ENCODE assay signal across 33 cellular contexts in the genomic region with DNA sequence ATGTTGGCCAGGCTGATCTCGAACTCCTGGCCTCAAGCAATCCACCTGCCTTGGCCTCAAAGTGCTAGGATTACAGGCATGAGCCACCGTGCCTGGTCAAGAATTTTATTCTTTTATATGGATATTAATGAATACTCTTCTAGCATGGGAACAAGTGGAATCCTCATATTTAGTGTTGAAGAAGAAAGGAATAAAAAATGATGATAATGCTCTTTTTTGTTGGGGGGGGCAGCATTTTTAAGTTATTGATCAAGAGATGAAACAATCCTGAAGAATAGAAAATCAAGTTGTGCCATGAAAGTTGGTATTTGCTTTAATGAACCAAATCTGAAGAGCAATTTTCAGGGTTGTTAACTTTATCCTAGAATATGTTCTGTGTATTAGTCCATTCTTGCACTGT.
"Had no signal": no experiment of that assay in that cellular context is flagged by ENCODE, and none has a peak within 500 bp of the region (broad histone marks: within the 10 kb centered on the region; RNA-seq: fewer than 3 reads in every experiment).

No MANE protein-coding gene starts in this region.

- H3K4me3 ChIP-seq: adrenal gland, body of pancreas, breast epithelium had no signal

- H3K4me1 ChIP-seq: breast epithelium had no signal

- ATAC-seq: activated CD8-positive, alpha-beta T cell treated with anti-CD3 and anti-CD28 coated beads for 36 hours; activated naive CD4-positive, alpha-beta T cell treated with anti-CD3 and anti-CD28 coated beads, Interleukin-2, amount 50 U/mL, for 72 hours; activated T-cell treated with anti-CD3 and anti-CD28 coated beads, Interleukin-2, amount 50 U/mL, for 4 hours; activated T-cell treated with anti-CD3 and anti-CD28 coated beads, Interleukin-2, amount 50 U/mL, for 72 hours; activated T-helper 17 cell treated with anti-CD3 and anti-CD28 coated beads, Interleukin-2, amount 50 U/mL, for 72 hours; body of pancreas had no signal

- H3K27ac ChIP-seq: adrenal gland, body of pancreas, brain microvascular endothelial cell, breast epithelium, VCaP had no signal

- DNase-seq: activated B cell treated with CpG ODN at 0.5 μM for 24 hours; activated CD4-positive, alpha-beta memory T cell treated with anti-CD3 and anti-CD28 coated beads for 36 hours; activated CD4-positive, alpha-beta T cell treated with anti-CD3 and anti-CD28 coated beads for 4 hours; activated CD4-positive, alpha-beta T cell treated with anti-CD3 and anti-CD28 coated beads, Interleukin-2, amount 10 ng/mL, durations not matched to agents 24 days and 14 days; activated CD4-positive, alpha-beta T cell treated with anti-CD3 and anti-CD28 coated beads, Interleukin-2, amount 50 U/mL, for 1 hour; activated CD4-positive, alpha-beta T cell treated with anti-CD3 and anti-CD28 coated beads, Interleukin-2, amount 50 U/mL, for 4 hours; activated CD4-positive, CD25-positive, alpha-beta regulatory T cell treated with anti-CD3 and anti-CD28 coated beads, Interleukin-2, amount 50 U/mL, for 72 hours; activated CD8-positive, alpha-beta memory T cell treated with anti-CD3 and anti-CD28 coated beads, Interleukin-2, amount 50 U/mL, for 4 hours; activated CD8-positive, alpha-beta T cell treated with anti-CD3 and anti-CD28 coated beads for 36 hours; activated effector memory CD4-positive, alpha-beta T cell treated with anti-CD3 and anti-CD28 coated beads, Interleukin-2, amount 50 U/mL, for 16 hours; activated gamma-delta T cell treated with Interleukin-2 at 50 U/mL for 16 hours; activated naive CD4-positive, alpha-beta T cell; activated naive CD4-positive, alpha-beta T cell treated with anti-CD3 and anti-CD28 coated beads for 36 hours; activated naive CD4-positive, alpha-beta T cell treated with anti-CD3 and anti-CD28 coated beads, Interleukin-2, amount 50 U/mL, for 16 hours; activated naive CD8-positive, alpha-beta T cell treated with anti-CD3 and anti-CD28 coated beads for 36 hours; activated T-cell treated with anti-CD3 and anti-CD28 coated beads for 4 hours; activated T-cell treated with anti-CD3 and anti-CD28 coated beads, Interleukin-2, amount 50 U/mL, for 1 hour; activated T-cell treated with anti-CD3 and anti-CD28 coated beads, Interleukin-2, amount 50 U/mL, for 4 hours; activated T-cell treated with anti-CD3 and anti-CD28 coated beads, Interleukin-2, amount 50 U/mL, for 72 hours; adrenal gland; amniotic stem cell; aorta; body of pancreas; brain microvascular endothelial cell; central memory CD4-positive, alpha-beta T cell; T-helper 2 cell; T-helper 9 cell had no signal

- H3K27me3 ChIP-seq: adrenal gland, body of pancreas, brain microvascular endothelial cell, breast epithelium had no signal

- H3K36me3 ChIP-seq: adrenal gland, brain microvascular endothelial cell, breast epithelium had no signal

- FAIRE-seq: astrocyte, TTC549 had no signal

- H3K9me3 ChIP-seq: adrenal gland, body of pancreas, breast epithelium had no signal
